ENCODE assay signal across 10 cellular contexts in genomic region chr5:141883184-141883947, GRCh38. TPM values are rescaled to one million over a fixed set of nuclear protein-coding genes. Genes with fewer than 3 reads are reported as not detected.
A peak's percentile ranks its signal among the peaks of the same experiment; 100 is the strongest.
DNase-seq lines count a peak whose midpoint lies in the region; ATAC-seq and TF ChIP-seq lines count a peak whose summit lies in the region.
"Had no signal": no experiment of that assay in that cellular context is flagged by ENCODE, and none has a peak within 500 bp of the region (broad histone marks: within the 10 kb centered on the region; RNA-seq: fewer than 3 reads in every experiment).

No MANE protein-coding gene starts in this region.

- H3K36me3 Mint-ChIP-seq in MCF 10A (ENCODE audit: insufficient read depth, unreplicated experiment) (no peaks in the 10 kb centered on the region), immature natural killer cell (peaks cover 0 to 5% (median 0%) of the 10 kb centered on the region in 3 donors), type B pancreatic cell (no peaks in the 10 kb centered on the region)
- H3K36me3 Mint-ChIP-seq: CD4-positive, alpha-beta memory T cell had no signal

- CTCF ChIA-PET in MCF 10A (lab: Yijun Ruan, JAX) (interaction anchor here (0.6 to 20.1 kb wide), 10 partner anchors 6 to 660 kb away, joined by 3 to 677 read pairs (median 4); partner anchors contain the start of genes HDAC3, PCDH12 and RELL2), mammary epithelial cell (lab: Charles Lee; ENCODE audit: low non-redundant PET) (no interaction called here)

- no peaks in the 10 kb centered on the region for H3K79me2 ChIP-seq in mammary epithelial cell (ENCODE audit: insufficient read depth, low read length)

- H3K4me3 ChIP-seq in breast epithelium (no peak overlapping the region), mammary epithelial cell (replicated peaks in 1 of 3; ENCODE audit: insufficient read depth in 1 of 3, low read depth in 2 of 3, low read length in 3 of 3) (no peak overlapping the region)

- DNase-seq in MCF 10A (ENCODE audit: unreplicated experiment) (peak; percentile 22), breast epithelium (ENCODE audit: low spot score in 2 of 2) (no peak), mammary epithelial cell (peak; percentile 28), immature natural killer cell (peak; percentile 14 to 24 (median 15)), type B pancreatic cell (ENCODE audit: extremely low spot score, unreplicated experiment) (no peak), GM19240 (ENCODE audit: insufficient read length, low spot score) (no peak)
- DNase-seq: CD4-positive, alpha-beta memory T cell had no signal

- dilution Hi-C loops in mammary epithelial cell (cut with HindIII; ENCODE audit: low sequenced_read_pairs) = loop anchor here (5.0 kb wide), 1 partner anchor 191 kb away; no protein-coding TSS in a partner anchor

- WGBS in mammary epithelial cell (ENCODE audit: low coverage, missing lambda C conversion rate) = 12% methylated on average over 20 of the region's 38 CpGs

- no peak for TF ChIP-seq POLR2A in breast epithelium (IDR thresholded peaks at IDR 0.05)

- peaks cover 3 to 18% of the 10 kb centered on the region in 2 donors for H3K27me3 ChIP-seq in breast epithelium
- H3K27me3 ChIP-seq in mammary epithelial cell (ENCODE audit: insufficient read depth, low read length) = peaks cover 12% of the 10 kb centered on the region

- H3K36me3 ChIP-seq in breast epithelium (no peaks in the 10 kb centered on the region), mammary epithelial cell (ENCODE audit: insufficient read depth, low read length) (no peaks in the 10 kb centered on the region)

- no peak overlapping the region for H3K27ac ChIP-seq in breast epithelium
- no peak overlapping the region for H3K27ac ChIP-seq in mammary epithelial cell (ENCODE audit: insufficient read depth, low read depth, low read length)

- H3K27me3 Mint-ChIP-seq in MCF 10A (ENCODE audit: insufficient read depth, unreplicated experiment) (peaks cover 65% of the 10 kb centered on the region), immature natural killer cell (ENCODE audit: low read depth in 3 of 3) (peaks cover 6 to 33% (median 23%) of the 10 kb centered on the region in 3 donors), type B pancreatic cell (peaks cover 70% of the 10 kb centered on the region)

- no peak for ATAC-seq in GM19463 (IDR thresholded peaks at IDR 0.05; ENCODE audit: unreplicated experiment)
- no peak for ATAC-seq in HG02642 (IDR thresholded peaks at IDR 0.05; ENCODE audit: poor library complexity, unreplicated experiment)

- H3K9ac ChIP-seq in mammary epithelial cell (ENCODE audit: insufficient read depth, low read length) = no peak overlapping the region

- H3K9me3 Mint-ChIP-seq in MCF 10A (ENCODE audit: unreplicated experiment) (no peaks in the 10 kb centered on the region), immature natural killer cell (no peaks in the 10 kb centered on the region), type B pancreatic cell (no peaks in the 10 kb centered on the region)
- H3K9me3 Mint-ChIP-seq: memory B cell had no signal

- POLR2A ChIA-PET in MCF 10A (lab: Yijun Ruan, JAX) = interaction anchor here (1.4 to 7.0 kb wide), 2 partner anchors 86 to 190 kb away, joined by 3 to 68 read pairs; no protein-coding TSS in a partner anchor

- H2AFZ ChIP-seq in mammary epithelial cell (ENCODE audit: low read depth, low read length) = no peak overlapping the region

- no peak overlapping the region for H3K4me2 ChIP-seq in mammary epithelial cell (ENCODE audit: insufficient read depth, low read depth, low read length)

- no peak overlapping the region for H3K27ac Mint-ChIP-seq in MCF 10A (ENCODE audit: low read depth, unreplicated experiment)
- H3K27ac Mint-ChIP-seq in immature natural killer cell = no peak overlapping the region
- H3K27ac Mint-ChIP-seq in type B pancreatic cell = no peak overlapping the region

- H3K4me1 Mint-ChIP-seq in MCF 10A (ENCODE audit: insufficient read depth, unreplicated experiment) = peaks cover 21% of the 10 kb centered on the region
- peaks cover 12 to 13% of the 10 kb centered on the region in 2 donors for H3K4me1 Mint-ChIP-seq in immature natural killer cell
- peaks cover 23% of the 10 kb centered on the region for H3K4me1 Mint-ChIP-seq in type B pancreatic cell (ENCODE audit: unreplicated experiment)

- BruUV-seq in MCF 10A (replicated peaks; lab: Mats Ljungman, UMichigan) (no TSS peak), mammary epithelial cell (replicated peaks; lab: Mats Ljungman, UMichigan) (no TSS peak)

- intact Hi-C loops in MCF 10A (cut with micrococcal nuclease) (no loop called here), breast epithelium (cut with DNase I; ENCODE audit: low total_unique reads) (no loop called here), mammary epithelial cell (cut with micrococcal nuclease) (no loop called here)

- no peaks in the 10 kb centered on the region for H3K9me3 ChIP-seq in breast epithelium
- no peaks in the 10 kb centered on the region for H3K9me3 ChIP-seq in mammary epithelial cell (replicated peaks; ENCODE audit: insufficient read depth, low read length)

- no peaks in the 10 kb centered on the region for H4K20me1 ChIP-seq in mammary epithelial cell (ENCODE audit: insufficient read depth, low read length)

- H3K4me1 ChIP-seq in breast epithelium (peaks cover 0 to 11% of the 10 kb centered on the region in 2 donors), mammary epithelial cell (ENCODE audit: insufficient read depth, low read length) (peaks cover 11% of the 10 kb centered on the region)

- TF ChIP-seq CTCF in MCF 10A (IDR thresholded peaks at IDR 0.05; ENCODE audit: unreplicated experiment) (no peak), breast epithelium (IDR thresholded peaks at IDR 0.05) (no peak), mammary epithelial cell (conservative IDR thresholded peaks at IDR 0.05 in 1 of 2, IDR thresholded peaks at IDR 0.05 in 1 of 2; ENCODE audit: extremely low read depth in 1 of 2, insufficient read depth in 1 of 2, low read depth in 1 of 2, low read length in 2 of 2) (no peak), type B pancreatic cell (conservative IDR thresholded peaks at IDR 0.05) (no peak)

- H3K4me3 Mint-ChIP-seq in MCF 10A (ENCODE audit: unreplicated experiment) (no peak overlapping the region), immature natural killer cell (no peak overlapping the region), type B pancreatic cell (peak overlapping the region; percentile 71)
- H3K4me3 Mint-ChIP-seq: memory B cell had no signal

- in situ Hi-C loops in mammary epithelial cell (cut with MboI; ENCODE audit: low sequenced_read_pairs in 2 of 2) = loop anchor here (5.0 kb wide), 3 partner anchors 74 to 191 kb away; partner anchors contain the start of gene PCDH12 (in 1 of the 2)

RNA-seq across cellular contexts. Expression of gene PCDH1, which starts 5.2 kb away (rescaled TPM):
- total RNA-seq in MCF 10A (2022) (9.9 and 15.7 TPM in 2 replicates), breast epithelium (10 to 100 TPM; 28.3 to 72.7 (median 65.9) TPM), mammary epithelial cell (10 to 100 TPM; 41.7 to 41.8 TPM), type B pancreatic cell (ENCODE audit: low replicate concordance) (22.8 and 41.7 TPM in 2 replicates)
- polyA plus RNA-seq in mammary epithelial cell (41.7 TPM), immature natural killer cell (10 to 100 TPM; 19.0 to 26.7 (median 21.8) TPM)
- 130 TPM for polyA minus RNA-seq in mammary epithelial cell
- total RNA-seq: CD4-positive, alpha-beta memory T cell had no signal
- polyA plus RNA-seq: CD4-positive, alpha-beta memory T cell had no signal

RNA-seq across cellular contexts. Expression of gene DELE1, which starts 40.3 kb away (rescaled TPM):
- total RNA-seq in MCF 10A (2022) (88.1 and 91.3 TPM in 2 replicates), breast epithelium (10 to 100 TPM; 74.6 to 95.1 (median 76.7) TPM), mammary epithelial cell (10 to 100 TPM; 39.5 to 51.4 TPM), type B pancreatic cell (ENCODE audit: low replicate concordance) (45.7 and 67.9 TPM in 2 replicates)
- polyA plus RNA-seq in mammary epithelial cell (39.8 TPM), immature natural killer cell (10 to 100 TPM; 38.2 to 47.1 (median 44.7) TPM)
- 37.7 TPM for polyA minus RNA-seq in mammary epithelial cell

Comparison
In these comparisons a context has a peak if more than half of its experiments do, and no peak if none do; other contexts are left out.
1. DNase-seq: peak in MCF 10A (single experiment), mammary epithelial cell (single experiment) and immature natural killer cell (3 of 3); none in breast epithelium (0 of 2), type B pancreatic cell (single experiment) and GM19240 (single experiment).